Comparison of ENCODE assay signal across 17 cellular contexts in genomic region chr3:28334552-28334951, GRCh38. TPM values are rescaled to one million over a fixed set of nuclear protein-coding genes. Genes with fewer than 3 reads are reported as not detected.
A peak's percentile ranks its signal among the peaks of the same experiment; 100 is the strongest.
DNase-seq lines count a peak whose midpoint lies in the region; ATAC-seq, FAIRE-seq and TF ChIP-seq lines count a peak whose summit lies in the region.
"Had no signal": no experiment of that assay in that cellular context is flagged by ENCODE, and none has a peak within 500 bp of the region (broad histone marks: within the 10 kb centered on the region; RNA-seq: fewer than 3 reads in every experiment).

No MANE protein-coding gene starts in this region.

- peaks cover 3% of the 10 kb centered on the region; the same call in 1 of the 2 replicates for H4K20me1 ChIP-seq in PC-9 (ENCODE audit: insufficient read depth)

- FAIRE-seq in A204.1 (lab: Jason Lieb, UNC): peak; percentile 96

- CTCF ChIA-PET in PC-9 (lab: Charles Lee): no interaction called here

- H3K79me2 ChIP-seq in PC-9 (ENCODE audit: low read depth): no peaks in the 10 kb centered on the region

- H3K27me3 ChIP-seq in PC-9 (ENCODE audit: insufficient read depth, low read depth): no peaks in the 10 kb centered on the region

- H2AFZ ChIP-seq in PC-9: no peak overlapping the region

- H3K9me3 ChIP-seq in PC-9 (ENCODE audit: insufficient read depth, low read depth): no peaks in the 10 kb centered on the region

- no peak overlapping the region for H3K27ac ChIP-seq in PC-9
- H3K27ac ChIP-seq: HL-60 had no signal

- H3K36me3 ChIP-seq in PC-9 (ENCODE audit: low read depth): peaks cover 4% of the 10 kb centered on the region; the same call in 1 of the 2 replicates

- no peak overlapping the region for H3K4me2 ChIP-seq in PC-9

- no peak overlapping the region for H3K4me3 ChIP-seq in PC-9
- H3K4me3 ChIP-seq in fibroblast of mammary gland (ENCODE audit: control insufficient read depth, low read depth, low read length): no peak overlapping the region

- H3K9me2 ChIP-seq in PC-9 (ENCODE audit: insufficient read depth): no peaks in the 10 kb centered on the region

- no TSS peak for BruUV-seq in PC-9 (replicated peaks; lab: Mats Ljungman, UMichigan)

- H3K4me1 ChIP-seq in PC-9 (replicated peaks; ENCODE audit: insufficient read depth): no peaks in the 10 kb centered on the region

- intact Hi-C loops in PC-9 (cut with micrococcal nuclease; ENCODE audit: unreplicated experiment): no loop called here

- DNase-seq in ELR (ENCODE audit: low read depth): peak; percentile 4
- DNase-seq in PC-9: no peak
- peak; percentile 26 for DNase-seq in fibroblast of mammary gland (ENCODE audit: low read depth)
- DNase-seq in activated CD4-positive, alpha-beta T cell treated with anti-CD3 and anti-CD28 coated beads for 1 hour: no peak
- DNase-seq in 8988T: no peak
- no peak for DNase-seq in COR-L47 (lab: John Stamatoyannopoulos, UW)
- DNase-seq: activated B cell treated with CpG ODN at 0.5 μM for 24 hours; activated T-cell treated with anti-CD3 and anti-CD28 coated beads, Interleukin-2, amount 50 U/mL, for 48 hours; anterior cingulate cortex; CD4-positive, alpha-beta memory T cell; midbrain; NCI-H1092; NCI-H524 treated with DMSO at 0.1 percent for 48 hours; stimulated activated CD4-positive, alpha-beta T cell treated with anti-CD3 and anti-CD28 coated beads, Interleukin-4, amount 100 ng/mL, for 24 hours had no signal

- TF ChIP-seq CTCF in PC-9 (conservative IDR thresholded peaks at IDR 0.05) (peak; percentile 44; the same call in 1 of the 2 replicates), fibroblast of mammary gland (conservative IDR thresholded peaks at IDR 0.05; ENCODE audit: control insufficient read depth, insufficient read depth, low read depth, low read length) (peak; percentile 23)

- POLR2A ChIA-PET in PC-9 (lab: Charles Lee; ENCODE audit: unreplicated experiment): no interaction called here

- ATAC-seq in HG02763 (IDR thresholded peaks at IDR 0.05; ENCODE audit: unreplicated experiment): no peak

- H3F3A ChIP-seq in PC-9 (ENCODE audit: insufficient read depth, low read depth): no peaks in the 10 kb centered on the region

RNA-seq across cellular contexts. Expression of gene ZCWPW2, which starts 14.0 kb away (rescaled TPM):
- total RNA-seq in PC-9 (2021): 0.80 and 0.81 TPM in 2 replicates
- total RNA-seq: activated B cell treated with CpG ODN at 0.5 μM for 24 hours had no signal

RNA-seq across cellular contexts. Expression of gene AZI2, which starts 14.1 kb away (rescaled TPM):
- total RNA-seq in PC-9 (2021): 33.3 and 39.5 TPM in 2 replicates

Comparison
In these comparisons a context has a peak if more than half of its experiments do, and no peak if none do; other contexts are left out.
1. DNase-seq: peak in ELR (single experiment) and fibroblast of mammary gland (single experiment); none in PC-9 (0 of 2), activated CD4-positive, alpha-beta T cell treated with anti-CD3 and anti-CD28 coated beads for 1 hour (single experiment), 8988T (single experiment) and COR-L47 (single experiment).